1 cellular context compared by ENCODE assay signal in the genomic region with DNA sequence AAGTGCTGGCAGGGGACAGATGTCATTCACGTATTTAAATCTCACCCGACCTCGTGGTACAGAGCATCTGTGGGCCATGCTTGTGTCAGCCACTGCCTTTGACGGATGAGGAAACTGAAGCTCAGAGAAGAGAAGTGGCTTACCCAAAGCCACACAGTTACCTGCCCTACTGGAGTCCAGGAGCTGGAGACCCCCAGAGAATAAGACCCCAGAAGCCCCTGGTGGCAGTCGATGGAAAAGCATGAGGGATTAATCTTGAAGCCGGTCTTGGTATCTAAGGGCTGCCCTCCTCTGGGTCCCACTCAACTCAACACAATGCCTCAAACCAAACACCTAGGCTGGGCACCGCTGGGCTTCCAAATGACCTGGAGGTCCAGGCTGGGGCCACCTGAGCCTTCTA.
TF ChIP-seq lines count a peak whose summit lies in the region.

No MANE protein-coding gene starts in this region.

TF ChIP-seq in WTC11, 78 proteins besides CTCF, POLR2A, EP300 and RAD21 (continued from another document):
- TF ChIP-seq, protein P1, sequence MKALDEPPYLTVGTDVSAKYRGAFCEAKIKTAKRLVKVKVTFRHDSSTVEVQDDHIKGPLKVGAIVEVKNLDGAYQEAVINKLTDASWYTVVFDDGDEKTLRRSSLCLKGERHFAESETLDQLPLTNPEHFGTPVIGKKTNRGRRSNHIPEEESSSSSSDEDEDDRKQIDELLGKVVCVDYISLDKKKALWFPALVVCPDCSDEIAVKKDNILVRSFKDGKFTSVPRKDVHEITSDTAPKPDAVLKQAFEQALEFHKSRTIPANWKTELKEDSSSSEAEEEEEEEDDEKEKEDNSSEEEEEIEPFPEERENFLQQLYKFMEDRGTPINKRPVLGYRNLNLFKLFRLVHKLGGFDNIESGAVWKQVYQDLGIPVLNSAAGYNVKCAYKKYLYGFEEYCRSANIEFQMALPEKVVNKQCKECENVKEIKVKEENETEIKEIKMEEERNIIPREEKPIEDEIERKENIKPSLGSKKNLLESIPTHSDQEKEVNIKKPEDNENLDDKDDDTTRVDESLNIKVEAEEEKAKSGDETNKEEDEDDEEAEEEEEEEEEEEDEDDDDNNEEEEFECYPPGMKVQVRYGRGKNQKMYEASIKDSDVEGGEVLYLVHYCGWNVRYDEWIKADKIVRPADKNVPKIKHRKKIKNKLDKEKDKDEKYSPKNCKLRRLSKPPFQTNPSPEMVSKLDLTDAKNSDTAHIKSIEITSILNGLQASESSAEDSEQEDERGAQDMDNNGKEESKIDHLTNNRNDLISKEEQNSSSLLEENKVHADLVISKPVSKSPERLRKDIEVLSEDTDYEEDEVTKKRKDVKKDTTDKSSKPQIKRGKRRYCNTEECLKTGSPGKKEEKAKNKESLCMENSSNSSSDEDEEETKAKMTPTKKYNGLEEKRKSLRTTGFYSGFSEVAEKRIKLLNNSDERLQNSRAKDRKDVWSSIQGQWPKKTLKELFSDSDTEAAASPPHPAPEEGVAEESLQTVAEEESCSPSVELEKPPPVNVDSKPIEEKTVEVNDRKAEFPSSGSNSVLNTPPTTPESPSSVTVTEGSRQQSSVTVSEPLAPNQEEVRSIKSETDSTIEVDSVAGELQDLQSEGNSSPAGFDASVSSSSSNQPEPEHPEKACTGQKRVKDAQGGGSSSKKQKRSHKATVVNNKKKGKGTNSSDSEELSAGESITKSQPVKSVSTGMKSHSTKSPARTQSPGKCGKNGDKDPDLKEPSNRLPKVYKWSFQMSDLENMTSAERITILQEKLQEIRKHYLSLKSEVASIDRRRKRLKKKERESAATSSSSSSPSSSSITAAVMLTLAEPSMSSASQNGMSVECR (CRISPR knock-in tag; IDR thresholded peaks at IDR 0.05; ENCODE audit: borderline replicate concordance) = no peak
- TF ChIP-seq JAZF1 (CRISPR knock-in tag; IDR thresholded peaks at IDR 0.05) (no peak), FOXJ3 (CRISPR knock-in tag; IDR thresholded peaks at IDR 0.05; ENCODE audit: borderline replicate concordance) (no peak), HMGA2 (CRISPR knock-in tag; IDR thresholded peaks at IDR 0.05) (no peak), CREB1 (CRISPR knock-in tag; IDR thresholded peaks at IDR 0.05) (no peak), OVOL2 (CRISPR knock-in tag; IDR thresholded peaks at IDR 0.05; ENCODE audit: borderline replicate concordance) (no peak)
- TF ChIP-seq, protein P2, sequence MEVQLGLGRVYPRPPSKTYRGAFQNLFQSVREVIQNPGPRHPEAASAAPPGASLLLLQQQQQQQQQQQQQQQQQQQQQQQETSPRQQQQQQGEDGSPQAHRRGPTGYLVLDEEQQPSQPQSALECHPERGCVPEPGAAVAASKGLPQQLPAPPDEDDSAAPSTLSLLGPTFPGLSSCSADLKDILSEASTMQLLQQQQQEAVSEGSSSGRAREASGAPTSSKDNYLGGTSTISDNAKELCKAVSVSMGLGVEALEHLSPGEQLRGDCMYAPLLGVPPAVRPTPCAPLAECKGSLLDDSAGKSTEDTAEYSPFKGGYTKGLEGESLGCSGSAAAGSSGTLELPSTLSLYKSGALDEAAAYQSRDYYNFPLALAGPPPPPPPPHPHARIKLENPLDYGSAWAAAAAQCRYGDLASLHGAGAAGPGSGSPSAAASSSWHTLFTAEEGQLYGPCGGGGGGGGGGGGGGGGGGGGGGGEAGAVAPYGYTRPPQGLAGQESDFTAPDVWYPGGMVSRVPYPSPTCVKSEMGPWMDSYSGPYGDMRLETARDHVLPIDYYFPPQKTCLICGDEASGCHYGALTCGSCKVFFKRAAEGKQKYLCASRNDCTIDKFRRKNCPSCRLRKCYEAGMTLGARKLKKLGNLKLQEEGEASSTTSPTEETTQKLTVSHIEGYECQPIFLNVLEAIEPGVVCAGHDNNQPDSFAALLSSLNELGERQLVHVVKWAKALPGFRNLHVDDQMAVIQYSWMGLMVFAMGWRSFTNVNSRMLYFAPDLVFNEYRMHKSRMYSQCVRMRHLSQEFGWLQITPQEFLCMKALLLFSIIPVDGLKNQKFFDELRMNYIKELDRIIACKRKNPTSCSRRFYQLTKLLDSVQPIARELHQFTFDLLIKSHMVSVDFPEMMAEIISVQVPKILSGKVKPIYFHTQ (CRISPR knock-in tag; IDR thresholded peaks at IDR 0.05) = no peak
- TF ChIP-seq, protein P3, sequence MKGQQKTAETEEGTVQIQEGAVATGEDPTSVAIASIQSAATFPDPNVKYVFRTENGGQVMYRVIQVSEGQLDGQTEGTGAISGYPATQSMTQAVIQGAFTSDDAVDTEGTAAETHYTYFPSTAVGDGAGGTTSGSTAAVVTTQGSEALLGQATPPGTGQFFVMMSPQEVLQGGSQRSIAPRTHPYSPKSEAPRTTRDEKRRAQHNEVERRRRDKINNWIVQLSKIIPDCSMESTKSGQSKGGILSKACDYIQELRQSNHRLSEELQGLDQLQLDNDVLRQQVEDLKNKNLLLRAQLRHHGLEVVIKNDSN (CRISPR knock-in tag; IDR thresholded peaks at IDR 0.05) = no peak
- TF ChIP-seq, protein P4, sequence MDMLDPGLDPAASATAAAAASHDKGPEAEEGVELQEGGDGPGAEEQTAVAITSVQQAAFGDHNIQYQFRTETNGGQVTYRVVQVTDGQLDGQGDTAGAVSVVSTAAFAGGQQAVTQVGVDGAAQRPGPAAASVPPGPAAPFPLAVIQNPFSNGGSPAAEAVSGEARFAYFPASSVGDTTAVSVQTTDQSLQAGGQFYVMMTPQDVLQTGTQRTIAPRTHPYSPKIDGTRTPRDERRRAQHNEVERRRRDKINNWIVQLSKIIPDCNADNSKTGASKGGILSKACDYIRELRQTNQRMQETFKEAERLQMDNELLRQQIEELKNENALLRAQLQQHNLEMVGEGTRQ (CRISPR knock-in tag; IDR thresholded peaks at IDR 0.05) = no peak
- TF ChIP-seq, protein P5, sequence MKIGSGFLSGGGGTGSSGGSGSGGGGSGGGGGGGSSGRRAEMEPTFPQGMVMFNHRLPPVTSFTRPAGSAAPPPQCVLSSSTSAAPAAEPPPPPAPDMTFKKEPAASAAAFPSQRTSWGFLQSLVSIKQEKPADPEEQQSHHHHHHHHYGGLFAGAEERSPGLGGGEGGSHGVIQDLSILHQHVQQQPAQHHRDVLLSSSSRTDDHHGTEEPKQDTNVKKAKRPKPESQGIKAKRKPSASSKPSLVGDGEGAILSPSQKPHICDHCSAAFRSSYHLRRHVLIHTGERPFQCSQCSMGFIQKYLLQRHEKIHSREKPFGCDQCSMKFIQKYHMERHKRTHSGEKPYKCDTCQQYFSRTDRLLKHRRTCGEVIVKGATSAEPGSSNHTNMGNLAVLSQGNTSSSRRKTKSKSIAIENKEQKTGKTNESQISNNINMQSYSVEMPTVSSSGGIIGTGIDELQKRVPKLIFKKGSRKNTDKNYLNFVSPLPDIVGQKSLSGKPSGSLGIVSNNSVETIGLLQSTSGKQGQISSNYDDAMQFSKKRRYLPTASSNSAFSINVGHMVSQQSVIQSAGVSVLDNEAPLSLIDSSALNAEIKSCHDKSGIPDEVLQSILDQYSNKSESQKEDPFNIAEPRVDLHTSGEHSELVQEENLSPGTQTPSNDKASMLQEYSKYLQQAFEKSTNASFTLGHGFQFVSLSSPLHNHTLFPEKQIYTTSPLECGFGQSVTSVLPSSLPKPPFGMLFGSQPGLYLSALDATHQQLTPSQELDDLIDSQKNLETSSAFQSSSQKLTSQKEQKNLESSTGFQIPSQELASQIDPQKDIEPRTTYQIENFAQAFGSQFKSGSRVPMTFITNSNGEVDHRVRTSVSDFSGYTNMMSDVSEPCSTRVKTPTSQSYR (CRISPR knock-in tag; IDR thresholded peaks at IDR 0.05) = no peak
